In genomic region chr1:181390350-181391080, GRCh38 we compare ENCODE assay signal across 18 cellular contexts.
A peak's percentile ranks its signal among the peaks of the same experiment; 100 is the strongest.
DNase-seq lines count a peak whose midpoint lies in the region; ATAC-seq, FAIRE-seq and TF ChIP-seq lines count a peak whose summit lies in the region.
"Had no signal": no experiment of that assay in that cellular context is flagged by ENCODE, and none has a peak within 500 bp of the region (broad histone marks: within the 10 kb centered on the region; RNA-seq: fewer than 3 reads in every experiment).

No MANE protein-coding gene starts in this region.

- TF ChIP-seq CTCF in bronchial epithelial cell (IDR thresholded peaks at IDR 0.05; ENCODE audit: insufficient read depth, low read length, severe bottlenecking) (no peak), PC-3 (conservative IDR thresholded peaks at IDR 0.05; ENCODE audit: low read depth, low read length) (no peak)

- H3K27ac ChIP-seq in PC-3 (ENCODE audit: low read length): no peak overlapping the region
- H3K27ac ChIP-seq: GM23248, SK-N-MC, uterus had no signal

- H3K4me2 ChIP-seq in PC-3 (ENCODE audit: low read length): no peak overlapping the region

- no peak for ATAC-seq in PC-3
- ATAC-seq: left ventricle myocardium superior; natural killer cell treated with Interleukin-12 subunit alpha and Interleukin-12 subunit beta and Interleukin-15 and Interleukin-18, amount 100 ng/mL, for 72 hours; right cardiac atrium; stimulated activated memory B cell treated with anti-CD40 and anti-IgM and Interleukin-4, amounts not matched to agents 10 μg/mL and 1 μg/mL and 100 μg/mL, for 72 hours had no signal

- H4K20me1 ChIP-seq in PC-3 (ENCODE audit: low read length): no peaks in the 10 kb centered on the region

- DNase-seq in Ammon's horn (ENCODE audit: low spot score): peak; percentile 50
- peak; percentile 18 for DNase-seq in ELF-1 (ENCODE audit: low read depth, low spot score)
- peak; percentile 56 for DNase-seq in NCI-H2107 (lab: John Stamatoyannopoulos, UW)
- DNase-seq in bronchial epithelial cell (ENCODE audit: low read depth): peak; percentile 17
- no peak for DNase-seq in erythroblast (lab: John Stamatoyannopoulos, UW)
- no peak for DNase-seq in head of caudate nucleus
- DNase-seq in PC-3: no peak
- DNase-seq in GM19240 (ENCODE audit: insufficient read length, low spot score): no peak
- DNase-seq: activated CD8-positive, alpha-beta memory T cell treated with anti-CD3 and anti-CD28 coated beads, Interleukin-2, amount 50 U/mL, for 4 hours; activated naive CD8-positive, alpha-beta T cell treated with anti-CD3 and anti-CD28 coated beads for 36 hours; GM23248; left ventricle myocardium superior; right cardiac atrium; stimulated activated CD4-positive, alpha-beta T cell treated with anti-CD3 and anti-CD28 coated beads, Interleukin-4, amount 100 ng/mL, for 4 hours; uterus had no signal

- H3K4me1 ChIP-seq in PC-3 (ENCODE audit: insufficient read depth, low read length): no peaks in the 10 kb centered on the region
- H3K4me1 ChIP-seq: uterus had no signal

- POLR2A ChIA-PET in PC-3 (lab: Charles Lee; ENCODE audit: unreplicated experiment): no interaction called here

- TF ChIP-seq POLR2A in erythroblast (IDR thresholded peaks at IDR 0.05; ENCODE audit: low read length): no peak

- H3F3A ChIP-seq in PC-3 (ENCODE audit: low read length, unreplicated experiment): no peaks in the 10 kb centered on the region

- CTCF ChIA-PET in PC-3 (lab: Charles Lee): interaction anchor here (0.7 kb wide), 1 partner anchor 198 kb away, joined by 3 read pairs; no protein-coding TSS in a partner anchor

- H3K9ac ChIP-seq in PC-3 (ENCODE audit: low read length): no peak overlapping the region
- H3K9ac ChIP-seq: GM23248 had no signal

- no peaks in the 10 kb centered on the region for H3K79me2 ChIP-seq in PC-3 (ENCODE audit: low read length)

- H3K36me3 ChIP-seq in bronchial epithelial cell (ENCODE audit: control insufficient read depth, insufficient read depth, low read length) (no peaks in the 10 kb centered on the region), PC-3 (ENCODE audit: low read depth, low read length) (no peaks in the 10 kb centered on the region)
- H3K36me3 ChIP-seq: uterus had no signal

- H3K4me3 ChIP-seq in bronchial epithelial cell (ENCODE audit: low read depth, low read length): no peak overlapping the region
- H3K4me3 ChIP-seq in PC-3 (ENCODE audit: low read length): no peak overlapping the region
- H3K4me3 ChIP-seq: GM23248, SK-N-MC, uterus had no signal

- no TSS peak for BruUV-seq in PC-3 (replicated peaks; lab: Mats Ljungman, UMichigan)

- H3K9me3 ChIP-seq in PC-3 (ENCODE audit: low read length): no peaks in the 10 kb centered on the region
- H3K9me3 ChIP-seq: uterus had no signal

- intact Hi-C loops in head of caudate nucleus (cut with DNase I) (no loop called here), PC-3 (cut with micrococcal nuclease) (no loop called here)

- H2AFZ ChIP-seq in PC-3 (ENCODE audit: low read length): no peak overlapping the region
- H2AFZ ChIP-seq: GM23248 had no signal

- no peaks in the 10 kb centered on the region for H3K9me2 ChIP-seq in PC-3 (replicated peaks; ENCODE audit: low read length)

- no peak for FAIRE-seq in bronchial epithelial cell (lab: Jason Lieb, UNC)

- H3K27me3 ChIP-seq in bronchial epithelial cell (ENCODE audit: control insufficient read depth, insufficient read depth, low read length) (peaks cover 1% of the 10 kb centered on the region), PC-3 (ENCODE audit: low read length) (no peaks in the 10 kb centered on the region)
- H3K27me3 ChIP-seq: uterus had no signal

Comparison
In these comparisons a context has a peak if more than half of its experiments do, and no peak if none do; other contexts are left out.
1. DNase-seq: peak in Ammon's horn (single experiment), ELF-1 (single experiment), NCI-H2107 (single experiment) and bronchial epithelial cell (single experiment); none in erythroblast (0 of 2), head of caudate nucleus (0 of 42), PC-3 (single experiment) and GM19240 (single experiment).